ENCODE assay signal across 9 cellular contexts in genomic region chr9:14652729-14653377, GRCh38. TPM values are rescaled to one million over a fixed set of nuclear protein-coding genes. Genes with fewer than 3 reads are reported as not detected.
DNase-seq lines count a peak whose midpoint lies in the region; ATAC-seq and TF ChIP-seq lines count a peak whose summit lies in the region.
"Had no signal": no experiment of that assay in that cellular context is flagged by ENCODE, and none has a peak within 500 bp of the region (broad histone marks: within the 10 kb centered on the region; RNA-seq: fewer than 3 reads in every experiment).

No MANE protein-coding gene starts in this region.

- H3K36me3 ChIP-seq in BE2C = no peaks in the 10 kb centered on the region
- H3K36me3 ChIP-seq: HAP-1 had no signal

- no peaks in the 10 kb centered on the region for H3K9me3 ChIP-seq in BE2C
- H3K9me3 ChIP-seq: HAP-1 had no signal

- no peak overlapping the region for H3K4me3 ChIP-seq in BE2C (ENCODE audit: low read depth, low read length)
- H3K4me3 ChIP-seq: HAP-1 had no signal

- no peak for DNase-seq in BE2C
- peak; percentile 26 for DNase-seq in HT1080 (ENCODE audit: low read depth)
- DNase-seq in SHP77 treated with DMSO at 0.1 percent for 48 hours (lab: John Stamatoyannopoulos, UW) = peak; percentile 5
- peak; percentile 38 for DNase-seq in iPS-NIHi7 (ENCODE audit: extremely low spot score)
- DNase-seq in SIG-M5 (lab: John Stamatoyannopoulos, UW) = no peak
- no peak for DNase-seq in NCI-H2029 treated with DMSO at 0.1 percent for 48 hours (lab: John Stamatoyannopoulos, UW)

- TF ChIP-seq CTCF in BE2C (IDR thresholded peaks at IDR 0.05; ENCODE audit: low read depth, low read length) = peak; percentile 81

- no peaks in the 10 kb centered on the region for H3K4me1 ChIP-seq in BE2C
- H3K4me1 ChIP-seq: HAP-1 had no signal

- H3K27me3 ChIP-seq in BE2C = no peaks in the 10 kb centered on the region

- ATAC-seq in HG02759 (IDR thresholded peaks at IDR 0.05; ENCODE audit: unreplicated experiment) (no peak), HG03469 (IDR thresholded peaks at IDR 0.05; ENCODE audit: unreplicated experiment) (no peak)

RNA-seq across cellular contexts. Expression of gene ZDHHC21, which starts 40.4 kb away (rescaled TPM):
- 1.8 TPM for polyA plus RNA-seq in BE2C (2012; ENCODE audit: insufficient read depth, insufficient read length, low read depth)
- total RNA-seq in HT1080 (2014; rRNA removed; shearing (Covaris generic)) = 5.8 and 7.4 TPM in 2 replicates
- polyA plus RNA-seq in HT1080 (2015; cell fraction: cytosol; rRNA removed) = 5.4 and 8.3 TPM in 2 replicates
- polyA plus RNA-seq in HT1080 (2015; cell fraction: nucleus; rRNA removed) = 21.9 and 24.5 TPM in 2 replicates

Comparison
In these comparisons a context has a peak if more than half of its experiments do, and no peak if none do; other contexts are left out.
1. DNase-seq: peak in HT1080 (single experiment), SHP77 treated with DMSO at 0.1 percent for 48 hours (single experiment) and iPS-NIHi7 (single experiment); none in BE2C (single experiment), SIG-M5 (single experiment) and NCI-H2029 treated with DMSO at 0.1 percent for 48 hours (single experiment).